ENCODE assay signal across 1 cellular context in genomic region chr10:72637398-72637857, GRCh38.
TF ChIP-seq lines count a peak whose summit lies in the region.

No MANE protein-coding gene starts in this region.

TF ChIP-seq in K562, 482 proteins besides CTCF, POLR2A, EP300 and RAD21 (continued from another document and continues in another):
- no peak for TF ChIP-seq E2F5 (CRISPR knock-in tag; IDR thresholded peaks at IDR 0.05)
- TF ChIP-seq ZNF121 (CRISPR knock-in tag; conservative IDR thresholded peaks at IDR 0.05): no peak
- no peak for TF ChIP-seq ZFP1 (CRISPR knock-in tag; IDR thresholded peaks at IDR 0.05)
- no peak for TF ChIP-seq ZNF232 (CRISPR knock-in tag; IDR thresholded peaks at IDR 0.05)
- peak; percentile 66 for TF ChIP-seq RB1 (IDR thresholded peaks at IDR 0.05; ENCODE audit: low read depth)
- no peak for TF ChIP-seq E2F3 (CRISPR knock-in tag; IDR thresholded peaks at IDR 0.05)
- no peak for TF ChIP-seq BRF2 (IDR thresholded peaks at IDR 0.05; ENCODE audit: borderline replicate concordance, insufficient read depth, insufficient read length)
- TF ChIP-seq SRSF1 (IDR thresholded peaks at IDR 0.05; ENCODE audit: low read depth, low read length): no peak
- TF ChIP-seq CBX2 (IDR thresholded peaks at IDR 0.05; ENCODE audit: insufficient read depth, low read length, poor library complexity, severe bottlenecking): no peak
- 0 out of 2 replicates have a peak, but pooled peaks have one; percentile 60 for TF ChIP-seq ZNF740 (CRISPR knock-in tag; IDR thresholded peaks at IDR 0.05)
- TF ChIP-seq ZNF740 (tag; IDR thresholded peaks at IDR 0.05): no peak; a peak in 1 of 4 replicates
- peak; percentile 56 to 100; a peak in 3 of 4 replicates for TF ChIP-seq HDAC1 (IDR thresholded peaks at IDR 0.05)
- TF ChIP-seq ZNF408 (CRISPR knock-in tag; IDR thresholded peaks at IDR 0.05; ENCODE audit: low read depth): no peak
- TF ChIP-seq CCAR2 (IDR thresholded peaks at IDR 0.05; ENCODE audit: low read depth, low read length): no peak
- TF ChIP-seq USF1 (CRISPR knock-in tag; IDR thresholded peaks at IDR 0.05): no peak
- no peak for TF ChIP-seq PHF8 (IDR thresholded peaks at IDR 0.05; ENCODE audit: borderline replicate concordance, low read length)
- no peak; the same call in 1 of the 2 replicates for TF ChIP-seq ZNF766 (CRISPR knock-in tag; conservative IDR thresholded peaks at IDR 0.05)
- TF ChIP-seq NR1H2 (CRISPR knock-in tag; IDR thresholded peaks at IDR 0.05): peak; percentile 96; the same call in 1 of the 2 replicates
- TF ChIP-seq KLF10 (CRISPR knock-in tag; IDR thresholded peaks at IDR 0.05): no peak
- no peak for TF ChIP-seq SMAD3 (CRISPR knock-in tag; conservative IDR thresholded peaks at IDR 0.05)
- TF ChIP-seq ZNF253 (CRISPR knock-in tag; conservative IDR thresholded peaks at IDR 0.05): no peak
- TF ChIP-seq HOMEZ (CRISPR knock-in tag; IDR thresholded peaks at IDR 0.05): no peak
- TF ChIP-seq THRA (IDR thresholded peaks at IDR 0.05): peak; percentile 97
- TF ChIP-seq ZNF589 (CRISPR knock-in tag; IDR thresholded peaks at IDR 0.05; ENCODE audit: low read depth): peak; percentile 67; the same call in 1 of the 2 replicates
- no peak for TF ChIP-seq EGR1 (conservative IDR thresholded peaks at IDR 0.05)
- peak; percentile 38; the same call in 1 of the 2 replicates for TF ChIP-seq GTF2F1 (IDR thresholded peaks at IDR 0.05; ENCODE audit: low read depth, low read length)
- no peak for TF ChIP-seq PHB (CRISPR knock-in tag; IDR thresholded peaks at IDR 0.05)
- TF ChIP-seq SLC30A9 (CRISPR knock-in tag; IDR thresholded peaks at IDR 0.05): no peak
- TF ChIP-seq ZNF830 (CRISPR knock-in tag; IDR thresholded peaks at IDR 0.05): no peak
- TF ChIP-seq ATF7 (IDR thresholded peaks at IDR 0.05): peak; percentile 87
- no peak for TF ChIP-seq ZC3H4 (CRISPR knock-in tag; IDR thresholded peaks at IDR 0.05; ENCODE audit: borderline replicate concordance)
- peak; percentile 62; the same call in 1 of the 2 replicates for TF ChIP-seq ZNF184 (CRISPR knock-in tag; IDR thresholded peaks at IDR 0.05)
- no peak for TF ChIP-seq ZNF224 (CRISPR knock-in tag; IDR thresholded peaks at IDR 0.05)
- peak; percentile 67 for TF ChIP-seq PRDM10 (IDR thresholded peaks at IDR 0.05; ENCODE audit: partially characterized antibody)
- no peak for TF ChIP-seq CBFB (CRISPR knock-in tag; IDR thresholded peaks at IDR 0.05)
- TF ChIP-seq MAFK (IDR thresholded peaks at IDR 0.05; ENCODE audit: low read length): peak; percentile 97
- TF ChIP-seq ZNF318 (IDR thresholded peaks at IDR 0.05; ENCODE audit: borderline replicate concordance in 1 of 2, low read depth in 1 of 2): peak in 1 of 2 experiments; percentile 50; a peak in 1 of 4 replicates
- TF ChIP-seq ILK (tag; IDR thresholded peaks at IDR 0.05; ENCODE audit: borderline replicate concordance, low read depth): no peak
- no peak for TF ChIP-seq ZNF764 (CRISPR knock-in tag; IDR thresholded peaks at IDR 0.05; ENCODE audit: low read depth)
- peak in 1 of 2 experiments; percentile 12; a peak in 1 of 4 replicates for TF ChIP-seq FOXK2 (conservative IDR thresholded peaks at IDR 0.05 in 1 of 2, IDR thresholded peaks at IDR 0.05 in 1 of 2; ENCODE audit: low read depth in 2 of 2)
- TF ChIP-seq HMG20B (CRISPR knock-in tag; IDR thresholded peaks at IDR 0.05): no peak
- TF ChIP-seq ZNF316 (IDR thresholded peaks at IDR 0.05): peak; percentile 99
- TF ChIP-seq E2F1 (CRISPR knock-in tag; IDR thresholded peaks at IDR 0.05): no peak
- TF ChIP-seq NFIX (CRISPR knock-in tag; IDR thresholded peaks at IDR 0.05; ENCODE audit: low read depth): no peak
- TF ChIP-seq MYBL2 (IDR thresholded peaks at IDR 0.05; ENCODE audit: low read depth): no peak
- no peak for TF ChIP-seq MYBL2 (CRISPR knock-in tag; IDR thresholded peaks at IDR 0.05; ENCODE audit: borderline replicate concordance)
- no peak for TF ChIP-seq HDGF (IDR thresholded peaks at IDR 0.05)
- TF ChIP-seq NCOA1 (IDR thresholded peaks at IDR 0.05; ENCODE audit: low read depth): peak; percentile 93
- TF ChIP-seq MTF1 (CRISPR knock-in tag; IDR thresholded peaks at IDR 0.05; ENCODE audit: borderline replicate concordance): no peak
